In the genomic region with DNA sequence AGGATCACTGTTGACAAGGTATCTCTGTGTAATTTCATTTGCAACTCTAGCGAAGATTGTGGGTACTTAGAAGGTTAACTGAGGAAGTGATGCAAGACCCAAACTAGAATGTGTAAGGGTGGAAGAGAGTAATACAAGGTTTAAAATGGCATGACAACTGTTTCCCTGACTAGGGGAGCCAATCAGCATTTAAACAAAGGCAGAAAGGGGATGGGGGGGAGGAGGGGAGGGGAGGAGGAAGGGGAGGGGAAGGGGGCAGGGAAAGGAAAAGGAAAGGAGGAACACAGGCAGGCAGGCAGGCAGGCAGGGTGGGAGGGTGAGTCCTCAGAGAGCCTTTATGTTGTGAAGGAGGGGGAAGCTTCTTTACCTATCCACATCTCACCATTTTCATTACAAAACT, we compare ENCODE assay signal across 13 cellular contexts. TPM values are rescaled to one million over a fixed set of nuclear protein-coding genes. Genes with fewer than 3 reads are reported as not detected.
DNase-seq lines count a peak whose midpoint lies in the region; ATAC-seq and TF ChIP-seq lines count a peak whose summit lies in the region.
"Had no signal": no experiment of that assay in that cellular context is flagged by ENCODE, and none has a peak within 500 bp of the region (broad histone marks: within the 10 kb centered on the region; RNA-seq: fewer than 3 reads in every experiment).

No MANE protein-coding gene starts in this region.

- H3K27me3 ChIP-seq in PC-3 (ENCODE audit: low read length), result no peaks in the 10 kb centered on the region
- H3K27me3 ChIP-seq in sigmoid colon, result no peaks in the 10 kb centered on the region
- no peaks in the 10 kb centered on the region for H3K27me3 ChIP-seq in H7 (ENCODE audit: control insufficient read depth, insufficient read depth, low read length)
- H3K27me3 ChIP-seq: Peyer's patch had no signal

- no TSS peak for BruUV-seq in PC-3 (replicated peaks; lab: Mats Ljungman, UMichigan)

- H3K4me1 ChIP-seq in PC-3 (ENCODE audit: insufficient read depth, low read length) (no peaks in the 10 kb centered on the region), sigmoid colon (peaks cover 0 to 27% (median 19%) of the 10 kb centered on the region in 4 donors)

- no peak overlapping the region for H3K4me3 Mint-ChIP-seq in central memory CD8-positive, alpha-beta T cell
- H3K4me3 Mint-ChIP-seq: IgD-negative memory B cell, nephron had no signal

- 87 to 88% methylated on average over 1 of the region's 1 CpG for WGBS in sigmoid colon, 2 donors

- no peaks in the 10 kb centered on the region for H3K9me2 ChIP-seq in PC-3 (replicated peaks; ENCODE audit: low read length)

- H3K9me3 Mint-ChIP-seq in central memory CD8-positive, alpha-beta T cell, result no peaks in the 10 kb centered on the region
- H3K9me3 Mint-ChIP-seq: IgD-negative memory B cell, nephron had no signal

- no peak overlapping the region for H3K4me2 ChIP-seq in PC-3 (ENCODE audit: low read length)

- TF ChIP-seq EP300 in sigmoid colon (IDR thresholded peaks at IDR 0.05), result no peak

- no peak overlapping the region for H3K9ac ChIP-seq in PC-3 (ENCODE audit: low read length)

- no peaks in the 10 kb centered on the region for H3F3A ChIP-seq in PC-3 (ENCODE audit: low read length, unreplicated experiment)

- intact Hi-C loops in PC-3 (cut with micrococcal nuclease) (loop anchor here (1.0 to 2.0 kb wide), 4 partner anchors 82 to 458 kb away; no protein-coding TSS in a partner anchor), sigmoid colon (cut with DNase I) (loop anchor here (1.0 to 10.0 kb wide), 6 partner anchors 82 to 516 kb away; partner anchors contain the start of genes CALM1 and TTC7B)

- peak overlapping the region; percentile 72 for H3K27ac Mint-ChIP-seq in central memory CD8-positive, alpha-beta T cell (ENCODE audit: low read depth)

- DNase-seq in DMS 273 (lab: John Stamatoyannopoulos, UW; ENCODE audit: unreplicated experiment) (peak; percentile 14), DMS 273 treated with DMSO at 0.1 percent for 48 hours (lab: John Stamatoyannopoulos, UW) (no peak), PC-3 (no peak), sigmoid colon (no peak), superior temporal gyrus (ENCODE audit: extremely low spot score) (no peak), NCI-H748 treated with DMSO at 0.1 percent for 48 hours (lab: John Stamatoyannopoulos, UW) (no peak), H7 (no peak)
- no peak for DNase-seq in central memory CD8-positive, alpha-beta T cell (ENCODE audit: low spot score in 2 of 2)
- DNase-seq: activated T-cell treated with anti-CD3 and anti-CD28 coated beads, Interleukin-2, amount 50 U/mL, for 48 hours; Peyer's patch had no signal

- no peaks in the 10 kb centered on the region for H3K79me2 ChIP-seq in PC-3 (ENCODE audit: low read length)

- H4K20me1 ChIP-seq in PC-3 (ENCODE audit: low read length), result no peaks in the 10 kb centered on the region; the same call in 1 of the 2 replicates

- H3K9me3 ChIP-seq in PC-3 (ENCODE audit: low read length), result no peaks in the 10 kb centered on the region
- H3K9me3 ChIP-seq in sigmoid colon, result no peaks in the 10 kb centered on the region
- H3K9me3 ChIP-seq: HAP-1, Peyer's patch had no signal

- no peaks in the 10 kb centered on the region for H3K27me3 Mint-ChIP-seq in central memory CD8-positive, alpha-beta T cell
- H3K27me3 Mint-ChIP-seq: IgD-negative memory B cell had no signal

- CTCF ChIA-PET in PC-3 (lab: Charles Lee), result no interaction called here

- TF ChIP-seq CTCF in PC-3 (conservative IDR thresholded peaks at IDR 0.05; ENCODE audit: low read depth, low read length) (no peak), sigmoid colon (IDR thresholded peaks at IDR 0.05) (no peak)

- H3K36me3 Mint-ChIP-seq in central memory CD8-positive, alpha-beta T cell (ENCODE audit: insufficient read depth), result peaks cover 47% of the 10 kb centered on the region

- H3K27ac ChIP-seq in PC-3 (ENCODE audit: low read length) (no peak overlapping the region), sigmoid colon (peak overlapping the region; percentile 61 to 75 (median 72))

- H3K36me3 ChIP-seq in PC-3 (ENCODE audit: low read depth, low read length), result peaks cover 26% of the 10 kb centered on the region; the same call in 1 of the 2 replicates
- peaks cover 0 to 50% (median 14%) of the 10 kb centered on the region in 4 donors for H3K36me3 ChIP-seq in sigmoid colon
- peaks cover 1% of the 10 kb centered on the region; the same call in 1 of the 2 replicates for H3K36me3 ChIP-seq in H7 (replicated peaks; ENCODE audit: control insufficient read depth, insufficient read depth, low read length)

- H2AFZ ChIP-seq in PC-3 (ENCODE audit: low read length), result no peak overlapping the region

- H3K4me1 Mint-ChIP-seq in central memory CD8-positive, alpha-beta T cell, result peaks cover 9% of the 10 kb centered on the region

- TF ChIP-seq POLR2A in sigmoid colon (IDR thresholded peaks at IDR 0.05), result no peak

- POLR2A ChIA-PET in PC-3 (lab: Charles Lee; ENCODE audit: unreplicated experiment), result no interaction called here

- peak; percentile 18; the same call in 1 of the 2 replicates for ATAC-seq in PC-3
- ATAC-seq in central memory CD8-positive, alpha-beta T cell (replicated peaks; ENCODE audit: extremely low read depth, poor library complexity, severe bottlenecking), result no peak

- H3K4me3 ChIP-seq in PC-3 (ENCODE audit: low read length) (no peak overlapping the region), sigmoid colon (no peak overlapping the region), H7 (ENCODE audit: insufficient read depth, low read depth, low read length) (no peak overlapping the region)
- H3K4me3 ChIP-seq: HAP-1, Peyer's patch had no signal

RNA-seq across cellular contexts. Expression of gene NRDE2, which starts 31.1 kb away (rescaled TPM):
- total RNA-seq in PC-3 (2014; rRNA removed) (18.3 and 29.5 TPM in 2 replicates), sigmoid colon (10 to 100 TPM; 12.5 to 25.2 (median 14.8) TPM)
- polyA plus RNA-seq in sigmoid colon, result 10 to 100 TPM in 1 of 3 donors, 1 to 10 TPM in 2; 4.8 to 10.7 (median 5.3) TPM
- 3.6 and 8.2 TPM in 2 replicates for total RNA-seq in H7 (2014; rRNA removed; shearing (Covaris generic))

RNA-seq across cellular contexts. Expression of gene PSMC1, which starts 44.3 kb away (rescaled TPM):
- total RNA-seq in PC-3 (2014; rRNA removed) (160 and 208 TPM in 2 replicates), sigmoid colon (100 to 1,000 TPM in 3 of 4 donors, 10 to 100 TPM in 1; 67.3 to 160 (median 147) TPM)
- polyA plus RNA-seq in sigmoid colon, result 100 to 1,000 TPM; 102 to 176 (median 116) TPM
- 129 and 146 TPM in 2 replicates for total RNA-seq in H7 (2014; rRNA removed; shearing (Covaris generic))
